In genomic region chr15:41256103-41256502, GRCh38 we compare ENCODE assay signal across 18 cellular contexts. TPM values are rescaled to one million over a fixed set of nuclear protein-coding genes. Genes with fewer than 3 reads are reported as not detected.
DNase-seq lines count a peak whose midpoint lies in the region; ATAC-seq and TF ChIP-seq lines count a peak whose summit lies in the region.
"Had no signal": no experiment of that assay in that cellular context is flagged by ENCODE, and none has a peak within 500 bp of the region (broad histone marks: within the 10 kb centered on the region; RNA-seq: fewer than 3 reads in every experiment).

No MANE protein-coding gene starts in this region.

- peak overlapping the region; percentile 87 for H3K27ac Mint-ChIP-seq in progenitor cell of endocrine pancreas
- H3K27ac Mint-ChIP-seq: HFFc6 had no signal

- peaks cover 39% of the 10 kb centered on the region for H3K4me1 Mint-ChIP-seq in progenitor cell of endocrine pancreas (ENCODE audit: low read depth)

- no peak overlapping the region for H2AFZ ChIP-seq in ACC112 (ENCODE audit: low read length, unreplicated experiment)

- H3K9me3 ChIP-seq in left lung, result no peaks in the 10 kb centered on the region
- H3K9me3 ChIP-seq: SJCRH30 had no signal

- ATAC-seq in left lung (no peak), GM21576 (IDR thresholded peaks at IDR 0.05; ENCODE audit: unreplicated experiment) (no peak), HG03521 (IDR thresholded peaks at IDR 0.05; ENCODE audit: unreplicated experiment) (no peak)

- no peaks in the 10 kb centered on the region for H3K27me3 ChIP-seq in ACC112 (ENCODE audit: insufficient read depth, low read length)
- H3K27me3 ChIP-seq in left lung, result no peaks in the 10 kb centered on the region
- H3K27me3 ChIP-seq: SJCRH30 had no signal

- no peaks in the 10 kb centered on the region for H3K9me3 Mint-ChIP-seq in progenitor cell of endocrine pancreas (ENCODE audit: low read depth)
- H3K9me3 Mint-ChIP-seq: HFFc6 had no signal

- intact Hi-C loops in left lung (cut with DNase I), result no loop called here

- H3K4me1 ChIP-seq in ACC112 (ENCODE audit: control insufficient read depth, insufficient read depth, low read length, unreplicated experiment) (peaks cover 15% of the 10 kb centered on the region), left lung (peaks cover 0 to 29% of the 10 kb centered on the region in 2 donors)
- H3K4me1 ChIP-seq: SJCRH30 had no signal

- peaks cover 3% of the 10 kb centered on the region for H3K79me2 ChIP-seq in ACC112 (ENCODE audit: control insufficient read depth, insufficient read depth, low read length, unreplicated experiment)

- H3K36me3 ChIP-seq in ACC112 (ENCODE audit: insufficient read depth, low read length) (0 out of 2 replicates have a peak, but pooled peaks cover 6% of the 10 kb centered on the region), left lung (peaks cover 3 to 47% of the 10 kb centered on the region in 2 donors)

- H3K4me3 ChIP-seq in ACC112 (ENCODE audit: low read depth, low read length) (no peak overlapping the region), left lung (no peak overlapping the region)
- H3K4me3 ChIP-seq: SJCRH30 had no signal

- peaks cover 12% of the 10 kb centered on the region for H3K36me3 Mint-ChIP-seq in progenitor cell of endocrine pancreas (ENCODE audit: insufficient read depth)

- no peak for DNase-seq in left lung
- no peak for DNase-seq in progenitor cell of endocrine pancreas (ENCODE audit: low spot score, unreplicated experiment)
- DNase-seq in NCI-H526 (lab: John Stamatoyannopoulos, UW), result no peak
- no peak for DNase-seq in stimulated activated CD4-positive, alpha-beta T cell treated with anti-CD3 and anti-CD28 coated beads, Interleukin-1b, Interleukin-23, amount 100 ng/mL, for 48 hours
- DNase-seq: HFFc6; IMR-90; NCI-H1105 treated with DMSO at 0.1 percent for 48 hours; NCI-H187; NK-92 treated with Interleukin-12 subunit alpha and Interleukin-12 subunit beta, amount 100 ng/mL, for 24 hours; OCI-M1; SJCRH30 had no signal

- no peaks in the 10 kb centered on the region for H3K27me3 Mint-ChIP-seq in progenitor cell of endocrine pancreas

- TF ChIP-seq CTCF in VCaP (conservative IDR thresholded peaks at IDR 0.05), result no peak
- no peak for TF ChIP-seq CTCF in left lung (IDR thresholded peaks at IDR 0.05)
- no peak for TF ChIP-seq CTCF in progenitor cell of endocrine pancreas (IDR thresholded peaks at IDR 0.05; ENCODE audit: unreplicated experiment)

- H3K4me3 Mint-ChIP-seq in progenitor cell of endocrine pancreas (ENCODE audit: low read depth), result no peak overlapping the region
- H3K4me3 Mint-ChIP-seq: HFFc6 had no signal

- H3K27ac ChIP-seq in ACC112 (ENCODE audit: low read depth, low read length) (0 out of 2 replicates have a peak overlapping the region, but pooled peaks have one; percentile 6), VCaP (peak overlapping the region; percentile 18; the same call in 1 of the 2 replicates), left lung (peak overlapping the region; percentile 53 to 75)
- H3K27ac ChIP-seq: C4-2B, RWPE1, SJCRH30 had no signal

RNA-seq across cellular contexts. Expression of gene CHP1, which starts 25.0 kb away (rescaled TPM):
- 100 to 1,000 TPM; 140 to 207 TPM for total RNA-seq in left lung
- total RNA-seq in progenitor cell of endocrine pancreas, result 89.3 and 89.6 TPM in 2 replicates

RNA-seq across cellular contexts. Expression of gene EXD1, which starts 25.5 kb away (rescaled TPM):
- not detected for total RNA-seq in left lung
- total RNA-seq in progenitor cell of endocrine pancreas, result not detected in 2 replicates
- total RNA-seq: A673, HFFc6, IMR-90, SJCRH30 had no signal

Comparison
In these comparisons a context has a peak if more than half of its experiments do, and no peak if none do; other contexts are left out.
1. H3K27ac ChIP-seq: peak in every context shown above with its lines; median percentile 64 in left lung; 18 in VCaP; 6 in ACC112.